ENCODE assay signal across 8 cellular contexts in genomic region chr15:101723161-101723873, GRCh38. TPM values are rescaled to one million over a fixed set of nuclear protein-coding genes. Genes with fewer than 3 reads are reported as not detected.
DNase-seq lines count a peak whose midpoint lies in the region; ATAC-seq and TF ChIP-seq lines count a peak whose summit lies in the region.

No MANE protein-coding gene starts in this region.

- no peaks in the 10 kb centered on the region for H3K9me3 ChIP-seq in NT2/D1 (ENCODE audit: insufficient read depth, low read length)
- no peaks in the 10 kb centered on the region for H3K9me3 ChIP-seq in iPS-18a (ENCODE audit: control insufficient read depth, low read depth, low read length)

- H3K4me1 Mint-ChIP-seq in activated naive CD8-positive, alpha-beta T cell (ENCODE audit: low read depth) = peaks cover 29% of the 10 kb centered on the region

- H3K36me3 Mint-ChIP-seq in activated naive CD8-positive, alpha-beta T cell = peaks cover 10% of the 10 kb centered on the region

- peak overlapping the region; percentile 90 for H3K4me3 Mint-ChIP-seq in activated naive CD8-positive, alpha-beta T cell

- H3K27me3 ChIP-seq in NT2/D1 (ENCODE audit: insufficient read depth, insufficient read length) (no peaks in the 10 kb centered on the region), iPS-18a (ENCODE audit: control insufficient read depth, insufficient read depth, low read length) (no peaks in the 10 kb centered on the region)

- H3K4me3 ChIP-seq in NT2/D1 (ENCODE audit: insufficient read length, low read depth) (peak overlapping the region; percentile 78), iPS-18a (ENCODE audit: low read length) (peak overlapping the region; percentile 81)

- H3K27me3 Mint-ChIP-seq in activated naive CD8-positive, alpha-beta T cell = no peaks in the 10 kb centered on the region

- in situ Hi-C loops in GM13976 (cut with MboI; ENCODE audit: low sequenced_read_pairs, unreplicated experiment) = no loop called here

- no peak for TF ChIP-seq CTCF in GM13976 (IDR thresholded peaks at IDR 0.05; ENCODE audit: borderline replicate concordance, control extremely low read depth, extremely low read depth, insufficient read depth, missing control alignments)

- no peak overlapping the region for H3K27ac ChIP-seq in iPS-18a (ENCODE audit: low read length)

- ATAC-seq in HG02970 (IDR thresholded peaks at IDR 0.05; ENCODE audit: low FRiP score, unreplicated experiment) = peak; percentile 26

- H3K36me3 ChIP-seq in NT2/D1 (ENCODE audit: insufficient read depth, insufficient read length, low read length) (peaks cover 39% of the 10 kb centered on the region), iPS-18a (ENCODE audit: control insufficient read depth, low read depth, low read length) (peaks cover 14% of the 10 kb centered on the region)

- DNase-seq in A172 (ENCODE audit: low spot score) (peak; percentile 20), GM13976 (ENCODE audit: low spot score) (peak; percentile 57), NT2/D1 (ENCODE audit: low read depth, low spot score) (no peak), SKM-1 treated with dmso at 0.1 percent for 144 hours (lab: John Stamatoyannopoulos, UW; ENCODE audit: unreplicated experiment) (no peak)
- peak; percentile 52 for DNase-seq in stimulated activated CD4-positive, alpha-beta T cell treated with anti-CD3 and anti-CD28 coated beads, Interleukin-15, amount 100 ng/mL, for 24 hours

- no peaks in the 10 kb centered on the region for H3K9me3 Mint-ChIP-seq in activated naive CD8-positive, alpha-beta T cell (ENCODE audit: low read depth)

- H3K9ac ChIP-seq in NT2/D1 (ENCODE audit: insufficient read length, low read depth) (peak overlapping the region; percentile 90), iPS-18a (ENCODE audit: low read length) (peak overlapping the region; percentile 65)

- H3K27ac Mint-ChIP-seq in activated naive CD8-positive, alpha-beta T cell = peak overlapping the region; percentile 86

- H3K4me1 ChIP-seq in NT2/D1 (ENCODE audit: insufficient read depth, insufficient read length) (no peaks in the 10 kb centered on the region), iPS-18a (ENCODE audit: control insufficient read depth, low read depth, low read length) (peaks cover 3% of the 10 kb centered on the region)

RNA-seq across cellular contexts. Expression of gene TARS3, which starts 1.0 kb away (rescaled TPM):
- total RNA-seq in A172 (2014; rRNA removed; shearing (Covaris generic)) = 3.0 and 3.2 TPM in 2 replicates

Comparison
In these comparisons a context has a peak if more than half of its experiments do, and no peak if none do; other contexts are left out.
1. DNase-seq: peak in A172 (single experiment), GM13976 (single experiment) and stimulated activated CD4-positive, alpha-beta T cell treated with anti-CD3 and anti-CD28 coated beads, Interleukin-15, amount 100 ng/mL, for 24 hours (single experiment); none in NT2/D1 (single experiment) and SKM-1 treated with dmso at 0.1 percent for 144 hours (single experiment).